In genomic region chr1:22038036-22038435, GRCh38 we compare ENCODE assay signal across 14 cellular contexts. TPM values are rescaled to one million over a fixed set of nuclear protein-coding genes. Genes with fewer than 3 reads are reported as not detected.
DNase-seq lines count a peak whose midpoint lies in the region; ATAC-seq and TF ChIP-seq lines count a peak whose summit lies in the region.
"Had no signal": no experiment of that assay in that cellular context is flagged by ENCODE, and none has a peak within 500 bp of the region (broad histone marks: within the 10 kb centered on the region; RNA-seq: fewer than 3 reads in every experiment).

No MANE protein-coding gene starts in this region.

- H3K4me2 ChIP-seq in OCI-LY3 (ENCODE audit: low read length), result peak overlapping the region; percentile 24; the same call in 1 of the 2 replicates

- no peak overlapping the region for H3K27ac Mint-ChIP-seq in nephron progenitor cell

- no peak overlapping the region for H3K4me3 ChIP-seq in OCI-LY3 (ENCODE audit: low read length)
- H3K4me3 ChIP-seq in cardiac muscle cell, result no peak overlapping the region
- no peak overlapping the region for H3K4me3 ChIP-seq in gastrocnemius medialis
- H3K4me3 ChIP-seq: right lobe of liver had no signal

- TF ChIP-seq CTCF in OCI-LY3 (IDR thresholded peaks at IDR 0.05; ENCODE audit: low read depth, low read length), result no peak
- no peak for TF ChIP-seq CTCF in cardiac muscle cell (IDR thresholded peaks at IDR 0.05; ENCODE audit: low read depth, low read length)
- TF ChIP-seq CTCF in gastrocnemius medialis (IDR thresholded peaks at IDR 0.05 in 4 of 5, conservative IDR thresholded peaks at IDR 0.05 in 1 of 5), result no peak
- no peak for TF ChIP-seq CTCF in nephron progenitor cell (IDR thresholded peaks at IDR 0.05)

- ATAC-seq in gastrocnemius medialis (peak; percentile 73 to 80), GM19463 (IDR thresholded peaks at IDR 0.05; ENCODE audit: unreplicated experiment) (no peak)
- ATAC-seq: right lobe of liver had no signal

- H3K27ac ChIP-seq in OCI-LY3 (ENCODE audit: low read length) (no peak overlapping the region), cardiac muscle cell (peak overlapping the region; percentile 52), gastrocnemius medialis (peak overlapping the region; percentile 67 to 77 (median 71))
- H3K27ac ChIP-seq: right lobe of liver had no signal

- TF ChIP-seq POLR2A in gastrocnemius medialis (IDR thresholded peaks at IDR 0.05), result no peak

- H3K27me3 Mint-ChIP-seq in nephron progenitor cell (ENCODE audit: low read depth, poor library complexity), result peaks cover 6% of the 10 kb centered on the region

- H3K4me1 ChIP-seq in OCI-LY3 (ENCODE audit: low read length), result peaks cover 30% of the 10 kb centered on the region
- peaks cover 10% of the 10 kb centered on the region for H3K4me1 ChIP-seq in cardiac muscle cell (ENCODE audit: low read depth)
- H3K4me1 ChIP-seq in gastrocnemius medialis, result peaks cover 10 to 12% of the 10 kb centered on the region in 2 donors
- H3K4me1 ChIP-seq: right lobe of liver had no signal

- H4K20me1 ChIP-seq in OCI-LY3 (ENCODE audit: insufficient read depth, low read length), result no peaks in the 10 kb centered on the region

- intact Hi-C loops in gastrocnemius medialis (cut with DNase I; ENCODE audit: low total_unique reads), result no loop called here

- peak overlapping the region; percentile 92; the same call in 1 of the 2 replicates for H2AFZ ChIP-seq in OCI-LY3 (ENCODE audit: low read depth, low read length)

- H3K9ac ChIP-seq in OCI-LY3 (ENCODE audit: low read length), result no peak overlapping the region

- H3K4me1 Mint-ChIP-seq in nephron progenitor cell, result peaks cover 30% of the 10 kb centered on the region

- H3K36me3 ChIP-seq in OCI-LY3 (replicated peaks; ENCODE audit: low read depth, low read length) (no peaks in the 10 kb centered on the region), cardiac muscle cell (no peaks in the 10 kb centered on the region), gastrocnemius medialis (no peaks in the 10 kb centered on the region)
- H3K36me3 ChIP-seq: right lobe of liver had no signal

- no peaks in the 10 kb centered on the region for H3K36me3 Mint-ChIP-seq in nephron progenitor cell (ENCODE audit: low read depth)

- DNase-seq in NCI-H2171 treated with DMSO at 0.1 percent for 48 hours (lab: John Stamatoyannopoulos, UW) (peak; percentile 21), NCI-H2171 (lab: John Stamatoyannopoulos, UW) (no peak), cardiac muscle cell (ENCODE audit: low read depth in 1 of 2, low spot score in 1 of 2) (no peak), gastrocnemius medialis (peak in 1 of 2 donors; percentile 67), nephron progenitor cell (no peak), dedifferentiated amniotic fluid mesenchymal stem cell (ENCODE audit: extremely low spot score) (no peak)
- DNase-seq: activated T-cell treated with anti-CD3 and anti-CD28 coated beads, Interleukin-2, amount 50 U/mL, for 1 hour; cortex of kidney; foreskin melanocyte; NCI-H146; right lobe of liver had no signal

- no peaks in the 10 kb centered on the region for H3K9me3 Mint-ChIP-seq in nephron progenitor cell

- H3K79me2 ChIP-seq in OCI-LY3 (ENCODE audit: low read length), result no peaks in the 10 kb centered on the region

- in situ Hi-C loops in gastrocnemius medialis (cut with MboI; ENCODE audit: low sequenced_read_pairs in 4 of 4), result no loop called here

- H3K27me3 ChIP-seq in OCI-LY3 (ENCODE audit: low read depth, low read length) (no peaks in the 10 kb centered on the region), cardiac muscle cell (no peaks in the 10 kb centered on the region), gastrocnemius medialis (no peaks in the 10 kb centered on the region)
- H3K27me3 ChIP-seq: right lobe of liver had no signal

- no peaks in the 10 kb centered on the region for H3K9me3 ChIP-seq in OCI-LY3 (ENCODE audit: insufficient read depth, low read length)
- H3K9me3 ChIP-seq in cardiac muscle cell (ENCODE audit: low read depth), result no peaks in the 10 kb centered on the region
- H3K9me3 ChIP-seq in gastrocnemius medialis, result no peaks in the 10 kb centered on the region
- H3K9me3 ChIP-seq: right lobe of liver had no signal

- no peak overlapping the region for H3K4me3 Mint-ChIP-seq in nephron progenitor cell

RNA-seq across cellular contexts. Expression of gene CDC42, which starts 14.5 kb away (rescaled TPM):
- total RNA-seq in cardiac muscle cell (140 and 167 TPM in 2 replicates), gastrocnemius medialis (100 to 1,000 TPM in 3 of 4 donors, 10 to 100 TPM in 1; 77.0 to 111 (median 108) TPM)
- polyA plus RNA-seq in cardiac muscle cell, result 72.0 and 76.7 TPM in 2 replicates

RNA-seq across cellular contexts. Expression of gene CELA3A, which starts 36.6 kb away (rescaled TPM):
- total RNA-seq in cardiac muscle cell, result not detected in 2 replicates
- not detected in 2 replicates for polyA plus RNA-seq in cardiac muscle cell
- not detected for total RNA-seq in gastrocnemius medialis
- total RNA-seq: lower leg skin had no signal
